ENCODE assay signal across 1 cellular context in the genomic region with DNA sequence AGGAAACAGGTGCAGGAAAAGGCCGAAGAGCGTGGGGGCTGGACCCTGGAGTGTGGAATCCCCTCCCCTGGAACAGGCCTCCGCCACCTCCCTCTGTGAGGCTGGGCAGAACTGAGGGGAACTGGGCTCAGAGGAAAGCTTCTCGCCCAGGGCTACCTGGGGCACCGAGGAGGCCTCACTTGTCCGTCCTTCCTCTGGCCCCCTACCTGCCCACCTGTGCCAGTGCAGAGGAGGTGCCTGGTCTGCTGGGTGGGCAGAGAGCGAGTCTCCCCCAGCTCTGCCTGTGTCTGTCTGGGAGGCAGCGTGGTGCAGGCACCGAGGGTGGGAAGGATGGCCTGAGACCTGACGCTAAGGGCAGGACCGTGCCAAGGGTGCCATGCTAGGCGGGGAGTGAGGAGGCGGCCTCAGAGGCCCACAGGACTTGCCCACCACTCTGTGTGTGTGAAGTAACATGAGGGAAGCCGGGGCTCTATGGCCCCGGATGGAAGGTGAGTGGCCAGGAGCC.
TF ChIP-seq lines count a peak whose summit lies in the region.

No MANE protein-coding gene starts in this region.

TF ChIP-seq in HepG2, 621 proteins besides CTCF, POLR2A, EP300 and RAD21 (continued from another document):
- TF ChIP-seq, protein P1, sequence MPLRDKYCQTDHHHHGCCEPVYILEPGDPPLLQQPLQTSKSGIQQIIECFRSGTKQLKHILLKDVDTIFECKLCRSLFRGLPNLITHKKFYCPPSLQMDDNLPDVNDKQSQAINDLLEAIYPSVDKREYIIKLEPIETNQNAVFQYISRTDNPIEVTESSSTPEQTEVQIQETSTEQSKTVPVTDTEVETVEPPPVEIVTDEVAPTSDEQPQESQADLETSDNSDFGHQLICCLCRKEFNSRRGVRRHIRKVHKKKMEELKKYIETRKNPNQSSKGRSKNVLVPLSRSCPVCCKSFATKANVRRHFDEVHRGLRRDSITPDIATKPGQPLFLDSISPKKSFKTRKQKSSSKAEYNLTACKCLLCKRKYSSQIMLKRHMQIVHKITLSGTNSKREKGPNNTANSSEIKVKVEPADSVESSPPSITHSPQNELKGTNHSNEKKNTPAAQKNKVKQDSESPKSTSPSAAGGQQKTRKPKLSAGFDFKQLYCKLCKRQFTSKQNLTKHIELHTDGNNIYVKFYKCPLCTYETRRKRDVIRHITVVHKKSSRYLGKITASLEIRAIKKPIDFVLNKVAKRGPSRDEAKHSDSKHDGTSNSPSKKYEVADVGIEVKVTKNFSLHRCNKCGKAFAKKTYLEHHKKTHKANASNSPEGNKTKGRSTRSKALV (CRISPR knock-in tag; IDR thresholded peaks at IDR 0.05): no peak
- TF ChIP-seq ATM (IDR thresholded peaks at IDR 0.05; ENCODE audit: borderline replicate concordance) (no peak), ZFP82 (CRISPR knock-in tag; IDR thresholded peaks at IDR 0.05; ENCODE audit: borderline replicate concordance) (no peak), DNMT3B (CRISPR knock-in tag; conservative IDR thresholded peaks at IDR 0.05) (no peak), RFX5 (IDR thresholded peaks at IDR 0.05; ENCODE audit: low read depth, low read length) (no peak), ZNF546 (CRISPR knock-in tag; conservative IDR thresholded peaks at IDR 0.05) (no peak), KDM3A (CRISPR knock-in tag; IDR thresholded peaks at IDR 0.05; ENCODE audit: low read depth) (no peak), ZNF841 (CRISPR knock-in tag; IDR thresholded peaks at IDR 0.05; ENCODE audit: borderline replicate concordance) (no peak), NKX3-1 (CRISPR knock-in tag; IDR thresholded peaks at IDR 0.05) (no peak), ZNF33A (CRISPR knock-in tag; IDR thresholded peaks at IDR 0.05; ENCODE audit: borderline replicate concordance) (no peak), YY1 (IDR thresholded peaks at IDR 0.05; ENCODE audit: insufficient read depth, insufficient replicate concordance, low read depth, low read length) (no peak), MAFG (CRISPR knock-in tag; IDR thresholded peaks at IDR 0.05) (no peak), HNRNPL (IDR thresholded peaks at IDR 0.05; ENCODE audit: low read depth, low read length) (peak; percentile 64)
- TF ChIP-seq, protein P2, sequence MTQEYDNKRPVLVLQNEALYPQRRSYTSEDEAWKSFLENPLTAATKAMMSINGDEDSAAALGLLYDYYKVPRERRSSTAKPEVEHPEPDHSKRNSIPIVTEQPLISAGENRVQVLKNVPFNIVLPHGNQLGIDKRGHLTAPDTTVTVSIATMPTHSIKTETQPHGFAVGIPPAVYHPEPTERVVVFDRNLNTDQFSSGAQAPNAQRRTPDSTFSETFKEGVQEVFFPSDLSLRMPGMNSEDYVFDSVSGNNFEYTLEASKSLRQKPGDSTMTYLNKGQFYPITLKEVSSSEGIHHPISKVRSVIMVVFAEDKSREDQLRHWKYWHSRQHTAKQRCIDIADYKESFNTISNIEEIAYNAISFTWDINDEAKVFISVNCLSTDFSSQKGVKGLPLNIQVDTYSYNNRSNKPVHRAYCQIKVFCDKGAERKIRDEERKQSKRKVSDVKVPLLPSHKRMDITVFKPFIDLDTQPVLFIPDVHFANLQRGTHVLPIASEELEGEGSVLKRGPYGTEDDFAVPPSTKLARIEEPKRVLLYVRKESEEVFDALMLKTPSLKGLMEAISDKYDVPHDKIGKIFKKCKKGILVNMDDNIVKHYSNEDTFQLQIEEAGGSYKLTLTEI (CRISPR knock-in tag; conservative IDR thresholded peaks at IDR 0.05): no peak
- TF ChIP-seq, protein P3, sequence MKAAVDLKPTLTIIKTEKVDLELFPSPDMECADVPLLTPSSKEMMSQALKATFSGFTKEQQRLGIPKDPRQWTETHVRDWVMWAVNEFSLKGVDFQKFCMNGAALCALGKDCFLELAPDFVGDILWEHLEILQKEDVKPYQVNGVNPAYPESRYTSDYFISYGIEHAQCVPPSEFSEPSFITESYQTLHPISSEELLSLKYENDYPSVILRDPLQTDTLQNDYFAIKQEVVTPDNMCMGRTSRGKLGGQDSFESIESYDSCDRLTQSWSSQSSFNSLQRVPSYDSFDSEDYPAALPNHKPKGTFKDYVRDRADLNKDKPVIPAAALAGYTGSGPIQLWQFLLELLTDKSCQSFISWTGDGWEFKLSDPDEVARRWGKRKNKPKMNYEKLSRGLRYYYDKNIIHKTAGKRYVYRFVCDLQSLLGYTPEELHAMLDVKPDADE (CRISPR knock-in tag; IDR thresholded peaks at IDR 0.05): no peak
- TF ChIP-seq, protein P4, sequence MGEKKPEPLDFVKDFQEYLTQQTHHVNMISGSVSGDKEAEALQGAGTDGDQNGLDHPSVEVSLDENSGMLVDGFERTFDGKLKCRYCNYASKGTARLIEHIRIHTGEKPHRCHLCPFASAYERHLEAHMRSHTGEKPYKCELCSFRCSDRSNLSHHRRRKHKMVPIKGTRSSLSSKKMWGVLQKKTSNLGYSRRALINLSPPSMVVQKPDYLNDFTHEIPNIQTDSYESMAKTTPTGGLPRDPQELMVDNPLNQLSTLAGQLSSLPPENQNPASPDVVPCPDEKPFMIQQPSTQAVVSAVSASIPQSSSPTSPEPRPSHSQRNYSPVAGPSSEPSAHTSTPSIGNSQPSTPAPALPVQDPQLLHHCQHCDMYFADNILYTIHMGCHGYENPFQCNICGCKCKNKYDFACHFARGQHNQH (CRISPR knock-in tag; IDR thresholded peaks at IDR 0.05): no peak
- TF ChIP-seq, protein P5, sequence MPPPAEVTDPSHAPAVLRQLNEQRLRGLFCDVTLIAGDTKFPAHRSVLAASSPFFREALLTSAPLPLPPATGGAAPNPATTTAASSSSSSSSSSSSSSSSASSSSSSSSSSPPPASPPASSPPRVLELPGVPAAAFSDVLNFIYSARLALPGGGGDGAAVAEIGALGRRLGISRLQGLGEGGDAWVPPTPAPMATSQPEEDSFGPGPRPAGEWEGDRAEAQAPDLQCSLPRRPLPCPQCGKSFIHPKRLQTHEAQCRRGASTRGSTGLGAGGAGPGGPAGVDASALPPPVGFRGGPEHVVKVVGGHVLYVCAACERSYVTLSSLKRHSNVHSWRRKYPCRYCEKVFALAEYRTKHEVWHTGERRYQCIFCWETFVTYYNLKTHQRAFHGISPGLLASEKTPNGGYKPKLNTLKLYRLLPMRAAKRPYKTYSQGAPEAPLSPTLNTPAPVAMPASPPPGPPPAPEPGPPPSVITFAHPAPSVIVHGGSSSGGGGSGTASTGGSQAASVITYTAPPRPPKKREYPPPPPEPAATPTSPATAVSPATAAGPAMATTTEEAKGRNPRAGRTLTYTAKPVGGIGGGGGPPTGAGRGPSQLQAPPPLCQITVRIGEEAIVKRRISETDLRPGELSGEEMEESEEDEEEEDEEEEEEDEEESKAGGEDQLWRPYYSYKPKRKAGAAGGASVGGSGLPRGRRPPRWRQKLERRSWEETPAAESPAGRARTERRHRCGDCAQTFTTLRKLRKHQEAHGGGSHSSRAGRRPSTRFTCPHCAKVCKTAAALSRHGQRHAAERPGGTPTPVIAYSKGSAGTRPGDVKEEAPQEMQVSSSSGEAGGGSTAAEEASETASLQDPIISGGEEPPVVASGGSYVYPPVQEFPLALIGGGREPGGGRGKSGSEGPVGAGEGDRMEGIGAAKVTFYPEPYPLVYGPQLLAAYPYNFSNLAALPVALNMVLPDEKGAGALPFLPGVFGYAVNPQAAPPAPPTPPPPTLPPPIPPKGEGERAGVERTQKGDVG (CRISPR knock-in tag; IDR thresholded peaks at IDR 0.05; ENCODE audit: borderline replicate concordance): no peak
- TF ChIP-seq, protein P6, sequence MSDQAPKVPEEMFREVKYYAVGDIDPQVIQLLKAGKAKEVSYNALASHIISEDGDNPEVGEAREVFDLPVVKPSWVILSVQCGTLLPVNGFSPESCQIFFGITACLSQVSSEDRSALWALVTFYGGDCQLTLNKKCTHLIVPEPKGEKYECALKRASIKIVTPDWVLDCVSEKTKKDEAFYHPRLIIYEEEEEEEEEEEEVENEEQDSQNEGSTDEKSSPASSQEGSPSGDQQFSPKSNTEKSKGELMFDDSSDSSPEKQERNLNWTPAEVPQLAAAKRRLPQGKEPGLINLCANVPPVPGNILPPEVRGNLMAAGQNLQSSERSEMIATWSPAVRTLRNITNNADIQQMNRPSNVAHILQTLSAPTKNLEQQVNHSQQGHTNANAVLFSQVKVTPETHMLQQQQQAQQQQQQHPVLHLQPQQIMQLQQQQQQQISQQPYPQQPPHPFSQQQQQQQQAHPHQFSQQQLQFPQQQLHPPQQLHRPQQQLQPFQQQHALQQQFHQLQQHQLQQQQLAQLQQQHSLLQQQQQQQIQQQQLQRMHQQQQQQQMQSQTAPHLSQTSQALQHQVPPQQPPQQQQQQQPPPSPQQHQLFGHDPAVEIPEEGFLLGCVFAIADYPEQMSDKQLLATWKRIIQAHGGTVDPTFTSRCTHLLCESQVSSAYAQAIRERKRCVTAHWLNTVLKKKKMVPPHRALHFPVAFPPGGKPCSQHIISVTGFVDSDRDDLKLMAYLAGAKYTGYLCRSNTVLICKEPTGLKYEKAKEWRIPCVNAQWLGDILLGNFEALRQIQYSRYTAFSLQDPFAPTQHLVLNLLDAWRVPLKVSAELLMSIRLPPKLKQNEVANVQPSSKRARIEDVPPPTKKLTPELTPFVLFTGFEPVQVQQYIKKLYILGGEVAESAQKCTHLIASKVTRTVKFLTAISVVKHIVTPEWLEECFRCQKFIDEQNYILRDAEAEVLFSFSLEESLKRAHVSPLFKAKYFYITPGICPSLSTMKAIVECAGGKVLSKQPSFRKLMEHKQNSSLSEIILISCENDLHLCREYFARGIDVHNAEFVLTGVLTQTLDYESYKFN (CRISPR knock-in tag; conservative IDR thresholded peaks at IDR 0.05): no peak
- TF ChIP-seq, protein P7, sequence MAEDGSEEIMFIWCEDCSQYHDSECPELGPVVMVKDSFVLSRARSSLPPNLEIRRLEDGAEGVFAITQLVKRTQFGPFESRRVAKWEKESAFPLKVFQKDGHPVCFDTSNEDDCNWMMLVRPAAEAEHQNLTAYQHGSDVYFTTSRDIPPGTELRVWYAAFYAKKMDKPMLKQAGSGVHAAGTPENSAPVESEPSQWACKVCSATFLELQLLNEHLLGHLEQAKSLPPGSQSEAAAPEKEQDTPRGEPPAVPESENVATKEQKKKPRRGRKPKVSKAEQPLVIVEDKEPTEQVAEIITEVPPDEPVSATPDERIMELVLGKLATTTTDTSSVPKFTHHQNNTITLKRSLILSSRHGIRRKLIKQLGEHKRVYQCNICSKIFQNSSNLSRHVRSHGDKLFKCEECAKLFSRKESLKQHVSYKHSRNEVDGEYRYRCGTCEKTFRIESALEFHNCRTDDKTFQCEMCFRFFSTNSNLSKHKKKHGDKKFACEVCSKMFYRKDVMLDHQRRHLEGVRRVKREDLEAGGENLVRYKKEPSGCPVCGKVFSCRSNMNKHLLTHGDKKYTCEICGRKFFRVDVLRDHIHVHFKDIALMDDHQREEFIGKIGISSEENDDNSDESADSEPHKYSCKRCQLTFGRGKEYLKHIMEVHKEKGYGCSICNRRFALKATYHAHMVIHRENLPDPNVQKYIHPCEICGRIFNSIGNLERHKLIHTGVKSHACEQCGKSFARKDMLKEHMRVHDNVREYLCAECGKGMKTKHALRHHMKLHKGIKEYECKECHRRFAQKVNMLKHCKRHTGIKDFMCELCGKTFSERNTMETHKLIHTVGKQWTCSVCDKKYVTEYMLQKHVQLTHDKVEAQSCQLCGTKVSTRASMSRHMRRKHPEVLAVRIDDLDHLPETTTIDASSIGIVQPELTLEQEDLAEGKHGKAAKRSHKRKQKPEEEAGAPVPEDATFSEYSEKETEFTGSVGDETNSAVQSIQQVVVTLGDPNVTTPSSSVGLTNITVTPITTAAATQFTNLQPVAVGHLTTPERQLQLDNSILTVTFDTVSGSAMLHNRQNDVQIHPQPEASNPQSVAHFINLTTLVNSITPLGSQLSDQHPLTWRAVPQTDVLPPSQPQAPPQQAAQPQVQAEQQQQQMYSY (CRISPR knock-in tag; IDR thresholded peaks at IDR 0.05): no peak
- TF ChIP-seq, protein P8, sequence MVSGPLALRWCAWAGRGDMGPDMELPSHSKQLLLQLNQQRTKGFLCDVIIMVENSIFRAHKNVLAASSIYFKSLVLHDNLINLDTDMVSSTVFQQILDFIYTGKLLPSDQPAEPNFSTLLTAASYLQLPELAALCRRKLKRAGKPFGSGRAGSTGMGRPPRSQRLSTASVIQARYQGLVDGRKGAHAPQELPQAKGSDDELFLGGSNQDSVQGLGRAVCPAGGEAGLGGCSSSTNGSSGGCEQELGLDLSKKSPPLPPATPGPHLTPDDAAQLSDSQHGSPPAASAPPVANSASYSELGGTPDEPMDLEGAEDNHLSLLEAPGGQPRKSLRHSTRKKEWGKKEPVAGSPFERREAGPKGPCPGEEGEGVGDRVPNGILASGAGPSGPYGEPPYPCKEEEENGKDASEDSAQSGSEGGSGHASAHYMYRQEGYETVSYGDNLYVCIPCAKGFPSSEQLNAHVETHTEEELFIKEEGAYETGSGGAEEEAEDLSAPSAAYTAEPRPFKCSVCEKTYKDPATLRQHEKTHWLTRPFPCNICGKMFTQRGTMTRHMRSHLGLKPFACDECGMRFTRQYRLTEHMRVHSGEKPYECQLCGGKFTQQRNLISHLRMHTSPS (CRISPR knock-in tag; IDR thresholded peaks at IDR 0.05; ENCODE audit: low read depth): no peak
- TF ChIP-seq, protein P9, sequence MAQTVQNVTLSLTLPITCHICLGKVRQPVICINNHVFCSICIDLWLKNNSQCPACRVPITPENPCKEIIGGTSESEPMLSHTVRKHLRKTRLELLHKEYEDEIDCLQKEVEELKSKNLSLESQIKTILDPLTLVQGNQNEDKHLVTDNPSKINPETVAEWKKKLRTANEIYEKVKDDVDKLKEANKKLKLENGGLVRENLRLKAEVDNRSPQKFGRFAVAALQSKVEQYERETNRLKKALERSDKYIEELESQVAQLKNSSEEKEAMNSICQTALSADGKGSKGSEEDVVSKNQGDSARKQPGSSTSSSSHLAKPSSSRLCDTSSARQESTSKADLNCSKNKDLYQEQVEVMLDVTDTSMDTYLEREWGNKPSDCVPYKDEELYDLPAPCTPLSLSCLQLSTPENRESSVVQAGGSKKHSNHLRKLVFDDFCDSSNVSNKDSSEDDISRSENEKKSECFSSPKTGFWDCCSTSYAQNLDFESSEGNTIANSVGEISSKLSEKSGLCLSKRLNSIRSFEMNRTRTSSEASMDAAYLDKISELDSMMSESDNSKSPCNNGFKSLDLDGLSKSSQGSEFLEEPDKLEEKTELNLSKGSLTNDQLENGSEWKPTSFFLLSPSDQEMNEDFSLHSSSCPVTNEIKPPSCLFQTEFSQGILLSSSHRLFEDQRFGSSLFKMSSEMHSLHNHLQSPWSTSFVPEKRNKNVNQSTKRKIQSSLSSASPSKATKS (CRISPR knock-in tag; IDR thresholded peaks at IDR 0.05): no peak
- TF ChIP-seq, protein P10, sequence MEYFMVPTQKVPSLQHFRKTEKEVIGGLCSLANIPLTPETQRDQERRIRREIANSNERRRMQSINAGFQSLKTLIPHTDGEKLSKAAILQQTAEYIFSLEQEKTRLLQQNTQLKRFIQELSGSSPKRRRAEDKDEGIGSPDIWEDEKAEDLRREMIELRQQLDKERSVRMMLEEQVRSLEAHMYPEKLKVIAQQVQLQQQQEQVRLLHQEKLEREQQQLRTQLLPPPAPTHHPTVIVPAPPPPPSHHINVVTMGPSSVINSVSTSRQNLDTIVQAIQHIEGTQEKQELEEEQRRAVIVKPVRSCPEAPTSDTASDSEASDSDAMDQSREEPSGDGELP (IDR thresholded peaks at IDR 0.05; ENCODE audit: borderline replicate concordance, low read depth): no peak
